ENCODE assay signal across 20 cellular contexts in the genomic region with DNA sequence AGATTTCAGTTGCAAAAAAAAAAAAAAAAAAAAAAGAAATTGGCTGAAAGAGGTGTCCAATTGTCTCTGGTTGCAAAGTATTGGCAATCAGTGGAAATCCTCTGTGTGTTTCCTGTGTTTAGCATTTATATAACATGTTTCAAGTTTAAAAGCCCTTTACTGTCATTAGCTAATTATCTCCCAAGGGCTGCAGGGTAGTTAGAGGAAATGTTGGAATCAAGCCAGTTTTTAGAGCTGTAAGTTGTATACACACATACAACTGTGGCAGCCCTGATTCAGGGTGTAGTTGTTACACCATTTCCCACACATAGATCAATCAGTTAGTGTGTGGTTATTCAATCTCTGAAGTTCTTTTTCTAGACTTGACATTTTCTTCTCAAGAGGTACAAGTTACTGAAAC. TPM values are rescaled to one million over a fixed set of nuclear protein-coding genes. Genes with fewer than 3 reads are reported as not detected.
DNase-seq lines count a peak whose midpoint lies in the region; TF ChIP-seq lines count a peak whose summit lies in the region.
"Had no signal": no experiment of that assay in that cellular context is flagged by ENCODE, and none has a peak within 500 bp of the region (broad histone marks: within the 10 kb centered on the region; RNA-seq: fewer than 3 reads in every experiment).

No MANE protein-coding gene starts in this region.

- H3K27ac ChIP-seq in mesenchymal stem cell (ENCODE audit: low read length, poor library complexity, severe bottlenecking) = no peak overlapping the region
- H3K27ac ChIP-seq: body of pancreas, coronary artery, gastrocnemius medialis, lower lobe of right lung, RWPE1, sigmoid colon had no signal

- H2AK5ac ChIP-seq in mesenchymal stem cell (ENCODE audit: low read length, severe bottlenecking) = no peak overlapping the region

- CTCF ChIA-PET in GM10248 (lab: Yijun Ruan, JAX) = interaction anchor here (0.9 to 5.4 kb wide), 8 partner anchors 15 to 222 kb away, joined by 4 to 23 read pairs (median 4); partner anchors contain the start of gene LRRC8D

- H3K23ac ChIP-seq in mesenchymal stem cell (ENCODE audit: low read length in 2 of 2) = no peak overlapping the region

- no peak overlapping the region for H3K9ac ChIP-seq in mesenchymal stem cell (ENCODE audit: low read length)

- no peak overlapping the region for H2BK5ac ChIP-seq in mesenchymal stem cell (ENCODE audit: low read depth, low read length, poor library complexity, severe bottlenecking)

- no peak overlapping the region for H3K4me2 ChIP-seq in mesenchymal stem cell (ENCODE audit: low read length, poor library complexity, severe bottlenecking)

- H4K8ac ChIP-seq in mesenchymal stem cell (ENCODE audit: low read length) = no peak overlapping the region

- no peaks in the 10 kb centered on the region for H3K27me3 ChIP-seq in mesenchymal stem cell (ENCODE audit: control insufficient read depth in 1 of 2, insufficient read depth in 1 of 2, low read length in 2 of 2)
- H3K27me3 ChIP-seq: body of pancreas, gastrocnemius medialis, sigmoid colon had no signal

- POLR2A ChIA-PET in GM10248 (lab: Yijun Ruan, JAX) = no interaction called here

- in situ Hi-C loops in G401 (cut with HindIII; ENCODE audit: low sequenced_read_pairs) = no loop called here

- H3K14ac ChIP-seq in mesenchymal stem cell (ENCODE audit: low read length in 2 of 2) = no peak overlapping the region

- no peaks in the 10 kb centered on the region for H3K79me1 ChIP-seq in mesenchymal stem cell (replicated peaks; ENCODE audit: low read length, poor library complexity, severe bottlenecking)

- no peak overlapping the region for H3K4ac ChIP-seq in mesenchymal stem cell (ENCODE audit: low read depth in 1 of 2, low read length in 2 of 2)

- no peak overlapping the region for H2AFZ ChIP-seq in mesenchymal stem cell (ENCODE audit: low read depth, low read length)

- TF ChIP-seq CTCF in GM10248 (IDR thresholded peaks at IDR 0.05; ENCODE audit: control extremely low read depth, extremely low read depth, low read depth, missing control alignments) = no peak

- no peak overlapping the region for H2BK12ac ChIP-seq in mesenchymal stem cell (ENCODE audit: low read length in 2 of 2)

- no peak overlapping the region for H2BK120ac ChIP-seq in mesenchymal stem cell (ENCODE audit: low read depth, low read length)

- no peak overlapping the region for H3K4me3 ChIP-seq in mesenchymal stem cell (ENCODE audit: insufficient read depth in 1 of 2, low read depth in 1 of 2, low read length in 2 of 2)
- H3K4me3 ChIP-seq: body of pancreas, coronary artery, gastrocnemius medialis, lower lobe of right lung, sigmoid colon had no signal

- H3K18ac ChIP-seq in mesenchymal stem cell (ENCODE audit: low read depth in 1 of 2, low read length in 2 of 2) = no peak overlapping the region

- no peaks in the 10 kb centered on the region for H3K36me3 ChIP-seq in mesenchymal stem cell (ENCODE audit: control insufficient read depth in 1 of 2, insufficient read depth in 2 of 2, low read depth in 1 of 2, low read length in 2 of 2)
- H3K36me3 ChIP-seq: gastrocnemius medialis, lower lobe of right lung, sigmoid colon had no signal

- no peaks in the 10 kb centered on the region for H3K9me3 ChIP-seq in mesenchymal stem cell (ENCODE audit: control insufficient read depth, low read length)
- H3K9me3 ChIP-seq: body of pancreas, gastrocnemius medialis, lower lobe of right lung, sigmoid colon had no signal

- DNase-seq in NCI-H345 (lab: John Stamatoyannopoulos, UW) (peak; percentile 46), NCI-H345 treated with DMSO at 0.1 percent for 48 hours (lab: John Stamatoyannopoulos, UW; ENCODE audit: unreplicated experiment) (no peak), NCI-H146 treated with DMSO at 0.1 percent for 48 hours (lab: John Stamatoyannopoulos, UW; ENCODE audit: unreplicated experiment) (peak; percentile 32), NCI-H748 treated with DMSO at 0.1 percent for 48 hours (lab: John Stamatoyannopoulos, UW) (peak; percentile 89), mesenchymal stem cell (peak; percentile 31), GM10248 (ENCODE audit: extremely low spot score) (no peak), G401 (ENCODE audit: low spot score) (no peak), CD1c-positive myeloid dendritic cell (ENCODE audit: extremely low spot score) (no peak)
- DNase-seq: activated CD4-positive, alpha-beta T cell treated with anti-CD3 and anti-CD28 coated beads, Interleukin-2, amount 50 U/mL, for 48 hours; activated T-cell treated with anti-CD3 and anti-CD28 coated beads, Interleukin-2, amount 50 U/mL, for 24 hours; body of pancreas; CD4-positive, alpha-beta T cell; EL; gastrocnemius medialis; HFFc6; lower lobe of right lung; sigmoid colon; stimulated activated CD4-positive, alpha-beta T cell treated with anti-CD3 and anti-CD28 coated beads, Interleukin-2, amount 100 ng/mL, for 24 hours had no signal

- no peak overlapping the region for H2BK15ac ChIP-seq in mesenchymal stem cell (ENCODE audit: low read depth, poor library complexity, severe bottlenecking)

- H4K91ac ChIP-seq in mesenchymal stem cell (ENCODE audit: low read length) = no peak overlapping the region

- no peaks in the 10 kb centered on the region for H3K4me1 ChIP-seq in mesenchymal stem cell (ENCODE audit: control insufficient read depth, insufficient read depth, low read depth, low read length)
- H3K4me1 ChIP-seq: body of pancreas, lower lobe of right lung, sigmoid colon had no signal

RNA-seq across cellular contexts. Expression of gene ZNF326, which starts 8.9 kb away (rescaled TPM):
- 15.3 TPM for polyA plus RNA-seq in mesenchymal stem cell (2013, experiment 1 of 2)
- polyA plus RNA-seq in mesenchymal stem cell (2013, experiment 2 of 2) = 15.0 TPM
- total RNA-seq in G401 (2014; rRNA removed; shearing (Covaris generic)) = 4.2 and 8.0 TPM in 2 replicates

Comparison
In these comparisons a context has a peak if more than half of its experiments do, and no peak if none do; other contexts are left out.
1. DNase-seq: peak in NCI-H345 (single experiment), NCI-H146 treated with DMSO at 0.1 percent for 48 hours (single experiment), NCI-H748 treated with DMSO at 0.1 percent for 48 hours (single experiment) and mesenchymal stem cell (single experiment); none in NCI-H345 treated with DMSO at 0.1 percent for 48 hours (single experiment), GM10248 (single experiment), G401 (single experiment) and CD1c-positive myeloid dendritic cell (single experiment).